Comparison of ENCODE assay signal across 8 cellular contexts in genomic region chr12:112107728-112108447, GRCh38. TPM values are rescaled to one million over a fixed set of nuclear protein-coding genes. Genes with fewer than 3 reads are reported as not detected.
DNase-seq lines count a peak whose midpoint lies in the region; ATAC-seq and TF ChIP-seq lines count a peak whose summit lies in the region.

No MANE protein-coding gene starts in this region.

- peak; percentile 9 for ATAC-seq in HG03045 (IDR thresholded peaks at IDR 0.05; ENCODE audit: unreplicated experiment)
- no peak for ATAC-seq in natural killer cell

- H3K36me3 Mint-ChIP-seq in Caco-2 (ENCODE audit: insufficient read depth, unreplicated experiment) (peaks cover 49% of the 10 kb centered on the region), natural killer cell (no peaks in the 10 kb centered on the region)
- H3K36me3 Mint-ChIP-seq in T-helper 2 cell treated with Interferon-gamma antibody and Interleukin-4, amounts not matched to agents 5 μg/mL and 100 μg/mL, for 36 hours (ENCODE audit: low read depth): peaks cover 12% of the 10 kb centered on the region

- DNase-seq in Caco-2 (peak; percentile 54), epithelial cell of esophagus (ENCODE audit: low read depth) (no peak), natural killer cell (no peak), NK-92 (lab: John Stamatoyannopoulos, UW; ENCODE audit: unreplicated experiment) (no peak), GM10248 (ENCODE audit: extremely low spot score) (no peak)
- DNase-seq in T-helper 2 cell treated with Interferon-gamma antibody and Interleukin-4, amounts not matched to agents 5 μg/mL and 100 μg/mL, for 36 hours (ENCODE audit: low spot score): no peak
- DNase-seq in stimulated activated naive CD4-positive, alpha-beta T cell treated with Interleukin-2 at 50 U/mL for 16 hours (lab: John Stamatoyannopoulos, UW): no peak

- H3K27me3 Mint-ChIP-seq in Caco-2 (ENCODE audit: insufficient read depth, unreplicated experiment) (no peaks in the 10 kb centered on the region), natural killer cell (ENCODE audit: low read depth in 2 of 2) (no peaks in the 10 kb centered on the region)
- H3K27me3 Mint-ChIP-seq in T-helper 2 cell treated with Interferon-gamma antibody and Interleukin-4, amounts not matched to agents 5 μg/mL and 100 μg/mL, for 36 hours (ENCODE audit: low read depth): no peaks in the 10 kb centered on the region

- CTCF ChIA-PET in Caco-2 (lab: Charles Lee) (interaction anchor here (0.6 kb wide), 2 partner anchors 150 to 163 kb away, joined by 3 to 9 read pairs; no protein-coding TSS in a partner anchor), GM10248 (lab: Yijun Ruan, JAX) (interaction anchor here (0.9 to 2.1 kb wide), 4 partner anchors 10 to 29 kb away, joined by 3 to 10 read pairs (median 4); no protein-coding TSS in a partner anchor)

- POLR2A ChIA-PET in Caco-2 (lab: Charles Lee) (interaction anchor here (0.6 to 1.0 kb wide), 4 partner anchors 9 to 32 kb away, joined by 3 to 7 read pairs (median 4); no protein-coding TSS in a partner anchor), GM10248 (lab: Yijun Ruan, JAX) (no interaction called here)

- H3K4me1 ChIP-seq in Caco-2: peaks cover 14% of the 10 kb centered on the region

- H3K9me3 Mint-ChIP-seq in Caco-2 (ENCODE audit: unreplicated experiment) (no peaks in the 10 kb centered on the region), natural killer cell (no peaks in the 10 kb centered on the region)
- H3K9me3 Mint-ChIP-seq in T-helper 2 cell treated with Interferon-gamma antibody and Interleukin-4, amounts not matched to agents 5 μg/mL and 100 μg/mL, for 36 hours: no peaks in the 10 kb centered on the region

- H3K27me3 ChIP-seq in Caco-2 (replicated peaks; ENCODE audit: control insufficient read depth, insufficient read depth, low read length): no peaks in the 10 kb centered on the region

- H3K9me3 ChIP-seq in Caco-2: no peaks in the 10 kb centered on the region

- 0 out of 2 replicates have a peak, but pooled peaks cover 1% of the 10 kb centered on the region for H3K36me3 ChIP-seq in Caco-2 (ENCODE audit: control insufficient read depth, insufficient read depth, low read length)

- intact Hi-C loops in Caco-2 (cut with micrococcal nuclease; ENCODE audit: unreplicated experiment) (no loop called here), natural killer cell (cut with micrococcal nuclease) (loop anchor here (1.0 kb wide), 2 partner anchors 17 to 22 kb away; partner anchors contain the start of gene TRAFD1)

- TF ChIP-seq CTCF in Caco-2 (IDR thresholded peaks at IDR 0.05; ENCODE audit: insufficient read depth in 1 of 2, low read depth in 1 of 2, low read length in 1 of 2, severe bottlenecking in 1 of 2, unreplicated experiment in 1 of 2) (no peak), epithelial cell of esophagus (IDR thresholded peaks at IDR 0.05; ENCODE audit: insufficient read depth, low read depth, low read length, missing control alignments) (no peak), natural killer cell (IDR thresholded peaks at IDR 0.05) (no peak), GM10248 (IDR thresholded peaks at IDR 0.05; ENCODE audit: control extremely low read depth, extremely low read depth, low read depth, missing control alignments) (no peak)

- H3K4me3 Mint-ChIP-seq in Caco-2 (ENCODE audit: unreplicated experiment) (peak overlapping the region; percentile 91), natural killer cell (peak overlapping the region; percentile 95)
- peak overlapping the region; percentile 97 for H3K4me3 Mint-ChIP-seq in T-helper 2 cell treated with Interferon-gamma antibody and Interleukin-4, amounts not matched to agents 5 μg/mL and 100 μg/mL, for 36 hours

- TSS peak; percentile 33 for BruUV-seq in Caco-2 (replicated peaks; lab: Mats Ljungman, UMichigan)

- H3K27ac Mint-ChIP-seq in Caco-2 (ENCODE audit: unreplicated experiment): peak overlapping the region; percentile 94
- H3K27ac Mint-ChIP-seq in T-helper 2 cell treated with Interferon-gamma antibody and Interleukin-4, amounts not matched to agents 5 μg/mL and 100 μg/mL, for 36 hours: peak overlapping the region; percentile 84
- H3K27ac Mint-ChIP-seq in natural killer cell: peak overlapping the region; percentile 91 to 93

- H3K4me1 Mint-ChIP-seq in Caco-2 (ENCODE audit: low read depth, unreplicated experiment): peaks cover 14% of the 10 kb centered on the region
- H3K4me1 Mint-ChIP-seq in T-helper 2 cell treated with Interferon-gamma antibody and Interleukin-4, amounts not matched to agents 5 μg/mL and 100 μg/mL, for 36 hours (ENCODE audit: low read depth): peaks cover 35% of the 10 kb centered on the region
- peaks cover 33 to 35% of the 10 kb centered on the region in 2 donors for H3K4me1 Mint-ChIP-seq in natural killer cell

- H3K4me3 ChIP-seq in Caco-2 (ENCODE audit: low read depth, low read length) (peak overlapping the region; percentile 66), epithelial cell of esophagus (ENCODE audit: low read length) (peak overlapping the region; percentile 96)

RNA-seq across cellular contexts. Expression of gene NAA25, which starts 0.7 kb away (rescaled TPM):
- total RNA-seq in Caco-2 (2022): 41.0 and 42.3 TPM in 2 replicates
- 10 to 100 TPM; 25.8 to 34.4 (median 30.7) TPM for total RNA-seq in natural killer cell

RNA-seq across cellular contexts. Expression of gene TRAFD1, which starts 17.5 kb away (rescaled TPM):
- 25.5 and 26.5 TPM in 2 replicates for total RNA-seq in Caco-2 (2022)
- total RNA-seq in natural killer cell: 10 to 100 TPM; 35.8 to 45.3 (median 45.2) TPM

Comparison
In these comparisons a context has a peak if more than half of its experiments do, and no peak if none do; other contexts are left out.
1. DNase-seq: peak in Caco-2 (2 of 2); none in T-helper 2 cell treated with Interferon-gamma antibody and Interleukin-4, amounts not matched to agents 5 μg/mL and 100 μg/mL, for 36 hours (single experiment), epithelial cell of esophagus (single experiment), natural killer cell (single experiment), NK-92 (single experiment), stimulated activated naive CD4-positive, alpha-beta T cell treated with Interleukin-2 at 50 U/mL for 16 hours (single experiment) and GM10248 (single experiment).
2. Peak in every context shown above with its lines, with median percentiles within 50 percentile points of each other: H3K27ac Mint-ChIP-seq and H3K4me3 Mint-ChIP-seq.